Comparison of ENCODE assay signal across 9 cellular contexts in the genomic region with DNA sequence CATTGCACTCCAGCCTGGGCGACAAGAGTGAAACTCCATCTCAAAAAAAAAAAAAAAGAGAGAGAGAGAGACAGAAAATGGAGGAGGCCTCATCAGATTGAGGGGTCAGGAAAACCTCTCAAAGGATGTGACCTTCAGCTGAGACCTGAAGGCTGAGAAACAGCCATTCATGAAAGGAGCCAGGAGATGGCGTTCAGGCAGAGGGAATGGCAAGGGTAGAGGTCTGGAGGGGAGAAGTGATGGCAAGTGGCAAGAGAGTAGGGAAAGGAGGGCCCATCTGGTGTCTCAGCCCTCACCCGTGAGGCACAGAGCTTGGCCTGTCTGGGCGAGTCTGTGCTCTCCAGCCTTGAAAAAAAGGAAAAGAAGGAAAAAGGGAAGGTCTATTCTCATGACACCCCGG. TPM values are rescaled to one million over a fixed set of nuclear protein-coding genes. Genes with fewer than 3 reads are reported as not detected.
DNase-seq lines count a peak whose midpoint lies in the region; ATAC-seq and TF ChIP-seq lines count a peak whose summit lies in the region.
"Had no signal": no experiment of that assay in that cellular context is flagged by ENCODE, and none has a peak within 500 bp of the region (broad histone marks: within the 10 kb centered on the region; RNA-seq: fewer than 3 reads in every experiment).

No MANE protein-coding gene starts in this region.

- no peak overlapping the region for H3K4me3 ChIP-seq in ascending aorta
- H3K4me3 ChIP-seq: BLaER1 treated with 17β-estradiol and CSF1 and Interleukin-3, amounts not matched to agents 10 nM and 100 nM had no signal

- intact Hi-C loops in ascending aorta (cut with DNase I) = no loop called here

- no peak overlapping the region for H3K27ac Mint-ChIP-seq in chondrocyte (ENCODE audit: unreplicated experiment)

- no peaks in the 10 kb centered on the region for H3K36me3 Mint-ChIP-seq in chondrocyte (ENCODE audit: low read depth)

- no peaks in the 10 kb centered on the region for H3K9me3 Mint-ChIP-seq in chondrocyte (ENCODE audit: low read depth)

- peaks cover 2% of the 10 kb centered on the region for H3K27me3 Mint-ChIP-seq in chondrocyte (ENCODE audit: low read depth)

- no peaks in the 10 kb centered on the region for H3K27me3 ChIP-seq in ascending aorta
- H3K27me3 ChIP-seq: BLaER1 treated with 17β-estradiol and CSF1 and Interleukin-3, amounts not matched to agents 10 nM and 100 nM had no signal

- no peaks in the 10 kb centered on the region for H3K9me3 ChIP-seq in ascending aorta
- H3K9me3 ChIP-seq: BLaER1 treated with 17β-estradiol and CSF1 and Interleukin-3, amounts not matched to agents 10 nM and 100 nM had no signal

- H3K4me1 ChIP-seq in ascending aorta = no peaks in the 10 kb centered on the region

- no peak for ATAC-seq in GM21723 (IDR thresholded peaks at IDR 0.05; ENCODE audit: unreplicated experiment)

- H3K36me3 ChIP-seq in ascending aorta = no peaks in the 10 kb centered on the region
- H3K36me3 ChIP-seq: BLaER1 treated with 17β-estradiol and CSF1 and Interleukin-3, amounts not matched to agents 10 nM and 100 nM had no signal

- H3K27ac ChIP-seq in ascending aorta = no peak overlapping the region
- H3K27ac ChIP-seq: BLaER1 treated with 17β-estradiol and CSF1 and Interleukin-3, amounts not matched to agents 10 nM and 100 nM had no signal

- TF ChIP-seq CTCF in chondrocyte (IDR thresholded peaks at IDR 0.05) (peak; percentile 77), ascending aorta (IDR thresholded peaks at IDR 0.05) (peak in 1 of 3 experiments; percentile 12)

- H3K4me3 Mint-ChIP-seq in chondrocyte (ENCODE audit: unreplicated experiment) = no peak overlapping the region

- H3K4me1 Mint-ChIP-seq in chondrocyte (ENCODE audit: low read depth) = peaks cover 3% of the 10 kb centered on the region

- peak; percentile 36 for DNase-seq in NCI-H2227 (lab: John Stamatoyannopoulos, UW; ENCODE audit: unreplicated experiment)
- no peak for DNase-seq in NCI-H2227 treated with DMSO at 0.1 percent for 48 hours (lab: John Stamatoyannopoulos, UW)
- DNase-seq in NCI-H2171 (lab: John Stamatoyannopoulos, UW) = peak; percentile 47
- no peak for DNase-seq in chondrocyte (ENCODE audit: low spot score)
- DNase-seq in myocyte (ENCODE audit: low read depth) = peak; percentile 75
- no peak for DNase-seq in ascending aorta (ENCODE audit: low spot score in 2 of 2)
- DNase-seq in effector CD8-positive, alpha-beta T cell (lab: John Stamatoyannopoulos, UW) = no peak

RNA-seq across cellular contexts. Expression of a gene that starts 17.0 kb away (rescaled TPM):
- total RNA-seq in chondrocyte (0.24 TPM in 1 of 3 replicates, not detected in the others), myocyte (5.0 and 8.6 TPM in 2 replicates), ascending aorta (not detected)
- polyA plus RNA-seq in myocyte (2012) = 3.0 TPM

RNA-seq across cellular contexts. Expression of a gene that starts 30.2 kb away (rescaled TPM):
- 1.9 to 2.4 TPM (median 2.4 TPM) in 3 replicates for total RNA-seq in chondrocyte
- total RNA-seq in myocyte = 1.7 and 2.4 TPM in 2 replicates
- 1.1 TPM for polyA plus RNA-seq in myocyte (2012)
- total RNA-seq in ascending aorta = not detected

Comparison
In these comparisons a context has a peak if more than half of its experiments do, and no peak if none do; other contexts are left out.
1. DNase-seq: peak in NCI-H2227 (single experiment), NCI-H2171 (single experiment) and myocyte (single experiment); none in NCI-H2227 treated with DMSO at 0.1 percent for 48 hours (single experiment), chondrocyte (single experiment), ascending aorta (0 of 2) and effector CD8-positive, alpha-beta T cell (single experiment).